ENCODE assay signal across 14 cellular contexts in the genomic region with DNA sequence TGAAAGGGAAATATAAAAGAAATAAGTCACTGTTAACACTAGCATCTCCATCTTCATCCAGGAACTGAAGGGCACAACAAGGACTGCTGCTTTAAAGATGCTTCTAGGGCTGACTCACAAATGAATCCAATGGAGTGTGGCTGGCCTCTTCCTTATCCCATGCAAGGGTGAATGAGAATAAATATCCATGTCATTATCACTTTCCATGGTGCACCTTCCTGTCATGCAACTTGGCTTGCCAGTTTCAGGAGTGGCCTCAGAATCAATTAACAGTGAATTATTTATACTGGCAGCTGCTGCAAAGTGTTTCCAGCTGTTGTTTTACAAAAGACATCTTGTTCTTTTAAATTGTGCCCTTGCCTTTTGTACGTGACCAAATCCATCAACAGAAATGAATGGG.
DNase-seq lines count a peak whose midpoint lies in the region; TF ChIP-seq lines count a peak whose summit lies in the region.
"Had no signal": no experiment of that assay in that cellular context is flagged by ENCODE, and none has a peak within 500 bp of the region (broad histone marks: within the 10 kb centered on the region; RNA-seq: fewer than 3 reads in every experiment).

No MANE protein-coding gene starts in this region.

- TF ChIP-seq CTCF in sigmoid colon (IDR thresholded peaks at IDR 0.05): no peak

- H3K4me3 ChIP-seq in SJCRH30 (no peak overlapping the region), sigmoid colon (no peak overlapping the region)
- H3K4me3 ChIP-seq: SK-N-MC had no signal

- no peak for TF ChIP-seq EP300 in sigmoid colon (IDR thresholded peaks at IDR 0.05)

- H3K9me3 ChIP-seq in SJCRH30 (replicated peaks): no peaks in the 10 kb centered on the region
- no peaks in the 10 kb centered on the region for H3K9me3 ChIP-seq in sigmoid colon

- WGBS in sigmoid colon, 2 donors: 25 to 54% methylated on average over 1 of the region's 1 CpG

- DNase-seq in NCI-H1694 treated with DMSO at 0.1 percent for 48 hours (lab: John Stamatoyannopoulos, UW) (peak; percentile 8), NCI-H1694 (lab: John Stamatoyannopoulos, UW) (no peak), NCI-H510A (lab: John Stamatoyannopoulos, UW) (peak; percentile 44), SJCRH30 (peak; percentile 10 to 54), retina (peak; percentile 32), sigmoid colon (no peak)
- DNase-seq in effector CD8-positive, alpha-beta T cell (lab: John Stamatoyannopoulos, UW): no peak
- no peak for DNase-seq in central memory CD4-positive, alpha-beta T cell
- DNase-seq: CD4-positive, alpha-beta memory T cell; GOT3; NCI-H69; T-cell had no signal

- no peaks in the 10 kb centered on the region for H3K36me3 ChIP-seq in SJCRH30
- H3K36me3 ChIP-seq in sigmoid colon: no peaks in the 10 kb centered on the region

- peak overlapping the region; percentile 19; the same call in 1 of the 2 replicates for H3K27ac ChIP-seq in SJCRH30
- no peak overlapping the region for H3K27ac ChIP-seq in sigmoid colon
- H3K27ac ChIP-seq: 22Rv1, SK-N-MC had no signal

- no peaks in the 10 kb centered on the region for H3K27me3 ChIP-seq in SJCRH30
- H3K27me3 ChIP-seq in sigmoid colon: no peaks in the 10 kb centered on the region

- no peaks in the 10 kb centered on the region; the same call in 1 of the 2 replicates for H3K4me1 ChIP-seq in SJCRH30
- H3K4me1 ChIP-seq in sigmoid colon: no peaks in the 10 kb centered on the region

- intact Hi-C loops in sigmoid colon (cut with DNase I): no loop called here

- TF ChIP-seq POLR2A in sigmoid colon (IDR thresholded peaks at IDR 0.05): no peak

Comparison
In these comparisons a context has a peak if more than half of its experiments do, and no peak if none do; other contexts are left out.
1. DNase-seq: peak in NCI-H1694 treated with DMSO at 0.1 percent for 48 hours (single experiment), NCI-H510A (single experiment), SJCRH30 (2 of 2) and retina (single experiment); none in NCI-H1694 (single experiment), effector CD8-positive, alpha-beta T cell (single experiment), central memory CD4-positive, alpha-beta T cell (single experiment) and sigmoid colon (single experiment).